24 cellular contexts compared by ENCODE assay signal in the genomic region with DNA sequence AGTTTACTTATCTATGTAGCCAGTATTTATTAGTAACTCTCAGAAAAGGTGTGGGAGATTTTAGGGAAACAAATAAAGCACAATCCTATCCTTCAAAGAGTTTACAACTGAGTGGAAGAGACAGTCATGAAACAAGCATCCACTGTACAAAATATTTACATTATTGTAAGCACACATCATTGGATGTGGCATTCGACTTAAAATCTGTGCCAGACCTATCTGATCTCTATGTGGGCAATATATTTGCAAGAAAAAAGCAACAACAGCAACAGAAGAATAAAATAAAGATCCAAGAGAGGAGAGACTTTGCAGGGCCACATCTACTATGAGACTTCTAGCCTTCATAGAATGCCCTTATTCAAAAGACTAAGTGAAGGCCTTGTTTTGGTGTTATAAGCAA.
"Had no signal": no experiment of that assay in that cellular context is flagged by ENCODE, and none has a peak within 500 bp of the region (broad histone marks: within the 10 kb centered on the region; RNA-seq: fewer than 3 reads in every experiment).

No MANE protein-coding gene starts in this region.

- H3K4me3 ChIP-seq: colonic mucosa, lower lobe of right lung, neural progenitor cell, right lobe of liver, testis, tibial artery had no signal

- DNase-seq: colonic mucosa; effector CD8-positive, alpha-beta T cell; endodermal cell; hypothalamus; immature natural killer cell; islet precursor cell; left ventricle myocardium superior; lower lobe of right lung; midbrain; naive thymus-derived CD4-positive, alpha-beta T cell; right lobe of liver; small intestine; stimulated activated CD4-positive, alpha-beta T cell treated with anti-CD3 and anti-CD28 coated beads, Interleukin-12 subunit alpha, Interleukin-12 subunit beta, amount 100 ng/mL, for 4 hours; stimulated activated CD4-positive, alpha-beta T cell treated with anti-CD3 and anti-CD28 coated beads, Interleukin-1b, Interleukin-23, amount 100 ng/mL, for 48 hours; stimulated activated CD4-positive, alpha-beta T cell treated with anti-CD3 and anti-CD28 coated beads, Interleukin-4, amount 100 ng/mL, for 1 hour; stimulated activated CD8-positive, alpha-beta memory T cell treated with anti-CD3 and anti-CD28 coated beads, Interleukin-4, amount 100 ng/mL, for 48 hours; stimulated activated naive CD4-positive, alpha-beta T cell; stimulated activated naive CD8-positive, alpha-beta T cell treated with anti-CD3 and anti-CD28 coated beads, Interleukin-15, amount 100 ng/mL, for 72 hours; testis; tibial artery had no signal

- H3K9ac ChIP-seq: neural progenitor cell, parathyroid adenoma had no signal

- H3K36me3 ChIP-seq: colonic mucosa, lower lobe of right lung, neural progenitor cell, right lobe of liver, tibial artery had no signal

- H3K4me2 ChIP-seq: neural progenitor cell had no signal

- H3K27me3 ChIP-seq: colonic mucosa, neural progenitor cell, right lobe of liver, testis, tibial artery had no signal

- ATAC-seq: esophagus mucosa; left ventricle myocardium superior; lower lobe of right lung; naive thymus-derived CD4-positive, alpha-beta T cell; right lobe of liver; stimulated activated naive CD8-positive, alpha-beta T cell treated with anti-CD3 and anti-CD28 coated beads, Interleukin-15, amount 100 ng/mL, for 72 hours had no signal

- H3K4me1 ChIP-seq: colonic mucosa, lower lobe of right lung, neural progenitor cell, parathyroid adenoma, right lobe of liver, testis, tibial artery had no signal

- H3K79me2 ChIP-seq: parathyroid adenoma had no signal

- H3K27ac ChIP-seq: colonic mucosa, epithelial cell of prostate, lower lobe of right lung, neural progenitor cell, parathyroid adenoma, right lobe of liver, testis, tibial artery had no signal

- H3K9me3 ChIP-seq: colonic mucosa, lower lobe of right lung, right lobe of liver, testis had no signal

- H2AFZ ChIP-seq: neural progenitor cell, parathyroid adenoma had no signal
